In the genomic region with DNA sequence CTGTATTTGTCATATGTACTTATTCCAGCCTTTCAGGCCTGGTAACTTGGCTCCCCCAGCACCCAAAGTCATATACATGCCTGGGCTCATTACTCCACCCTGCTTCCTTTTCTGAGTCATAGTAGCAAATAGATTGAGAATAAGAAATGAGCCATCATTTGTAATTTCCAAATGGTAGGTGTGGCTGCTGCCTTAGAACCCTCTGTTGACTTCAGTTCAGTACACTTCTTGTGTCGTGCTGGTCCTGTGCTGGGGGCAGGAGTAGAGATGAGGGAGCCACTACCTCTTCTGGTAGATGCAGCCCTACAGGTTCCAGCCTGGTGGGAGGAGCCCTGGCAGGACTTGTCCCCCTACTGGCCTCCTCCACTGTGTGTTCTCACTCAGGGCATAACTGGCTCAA, we compare ENCODE assay signal across 9 cellular contexts. TPM values are rescaled to one million over a fixed set of nuclear protein-coding genes. Genes with fewer than 3 reads are reported as not detected.
DNase-seq lines count a peak whose midpoint lies in the region; TF ChIP-seq lines count a peak whose summit lies in the region.
"Had no signal": no experiment of that assay in that cellular context is flagged by ENCODE, and none has a peak within 500 bp of the region (broad histone marks: within the 10 kb centered on the region; RNA-seq: fewer than 3 reads in every experiment).

No MANE protein-coding gene starts in this region.

- TF ChIP-seq CTCF in PC-9 (conservative IDR thresholded peaks at IDR 0.05) (no peak), fibroblast of lung (conservative IDR thresholded peaks at IDR 0.05 in 1 of 2, IDR thresholded peaks at IDR 0.05 in 1 of 2; ENCODE audit: low read depth in 1 of 2, low read length in 2 of 2) (no peak)

- H3K4me2 ChIP-seq in PC-9 (peak overlapping the region; percentile 30), fibroblast of lung (ENCODE audit: extremely low read depth, insufficient read depth, low read length) (no peak overlapping the region)

- no peaks in the 10 kb centered on the region for H3K9me2 ChIP-seq in PC-9 (ENCODE audit: insufficient read depth)

- intact Hi-C loops in PC-9 (cut with micrococcal nuclease; ENCODE audit: unreplicated experiment), result no loop called here

- H3K27ac ChIP-seq in PC-9 (peak overlapping the region; percentile 57), fibroblast of lung (ENCODE audit: insufficient read depth, low read length) (peak overlapping the region; percentile 41)

- peaks cover 12% of the 10 kb centered on the region; the same call in 1 of the 2 replicates for H3F3A ChIP-seq in PC-9 (ENCODE audit: insufficient read depth, low read depth)

- no peaks in the 10 kb centered on the region for H4K20me1 ChIP-seq in PC-9 (ENCODE audit: insufficient read depth)
- no peaks in the 10 kb centered on the region for H4K20me1 ChIP-seq in fibroblast of lung (ENCODE audit: control insufficient read depth, extremely low read depth, insufficient read depth, low read length)

- POLR2A ChIA-PET in PC-9 (lab: Charles Lee; ENCODE audit: unreplicated experiment), result no interaction called here

- DNase-seq in stimulated activated CD4-positive, alpha-beta T cell treated with anti-CD3 and anti-CD28 coated beads, Interleukin-2, amount 100 ng/mL, for 24 hours, result peak; percentile 27 to 36
- DNase-seq in stimulated activated CD4-positive, alpha-beta T cell treated with anti-CD3 and anti-CD28 coated beads, Interleukin-4, amount 100 ng/mL, for 4 hours, result no peak
- DNase-seq in PC-9, result peak; percentile 28 to 90
- DNase-seq in fibroblast of lung (ENCODE audit: low read depth in 2 of 2), result peak; percentile 46 to 49
- no peak for DNase-seq in NCI-H2171 (lab: John Stamatoyannopoulos, UW)
- DNase-seq in glomerular visceral epithelial cell (ENCODE audit: extremely low spot score), result no peak
- DNase-seq in GM19238 (ENCODE audit: insufficient read length, low spot score), result no peak
- no peak for DNase-seq in GOT3 (lab: John Stamatoyannopoulos, UW)

- no peaks in the 10 kb centered on the region for H3K79me2 ChIP-seq in PC-9 (ENCODE audit: low read depth)
- no peaks in the 10 kb centered on the region for H3K79me2 ChIP-seq in fibroblast of lung (ENCODE audit: control insufficient read depth, insufficient read depth, low read length)

- H3K4me1 ChIP-seq in PC-9 (replicated peaks; ENCODE audit: insufficient read depth) (peaks cover 20% of the 10 kb centered on the region), fibroblast of lung (ENCODE audit: control insufficient read depth, extremely low read depth, insufficient read depth, low read length) (peaks cover 3% of the 10 kb centered on the region)

- H3K4me3 ChIP-seq in PC-9 (no peak overlapping the region), fibroblast of lung (replicated peaks in 1 of 4; ENCODE audit: control extremely low read depth in 1 of 4, insufficient read depth in 1 of 4, low read depth in 3 of 4, low read length in 4 of 4) (no peak overlapping the region)

- no peaks in the 10 kb centered on the region for H3K9me3 ChIP-seq in PC-9 (ENCODE audit: insufficient read depth, low read depth)
- no peaks in the 10 kb centered on the region for H3K9me3 ChIP-seq in fibroblast of lung (ENCODE audit: control insufficient read depth, insufficient read depth, low read depth, low read length)

- H3K36me3 ChIP-seq in PC-9 (ENCODE audit: low read depth) (no peaks in the 10 kb centered on the region), fibroblast of lung (ENCODE audit: control insufficient read depth, insufficient read depth, low read length) (peaks cover 4% of the 10 kb centered on the region)

- no TSS peak for BruUV-seq in PC-9 (replicated peaks; lab: Mats Ljungman, UMichigan)

- H3K27me3 ChIP-seq in PC-9 (ENCODE audit: insufficient read depth, low read depth) (no peaks in the 10 kb centered on the region), fibroblast of lung (ENCODE audit: control insufficient read depth, insufficient read depth, low read length) (no peaks in the 10 kb centered on the region)

- H3K9ac ChIP-seq in fibroblast of lung (ENCODE audit: insufficient read depth, low read length), result no peak overlapping the region

- CTCF ChIA-PET in PC-9 (lab: Charles Lee), result interaction anchor here (0.7 kb wide), 1 partner anchor 11 kb away, joined by 3 read pairs; a partner anchor contains a TSS

- H2AFZ ChIP-seq in PC-9 (no peak overlapping the region), fibroblast of lung (ENCODE audit: low read length) (peak overlapping the region; percentile 54)

RNA-seq across cellular contexts. Expression of a gene that starts 11.1 kb away (rescaled TPM):
- 24.5 and 26.7 TPM in 2 replicates for total RNA-seq in PC-9 (2021)
- 24.9 and 28.2 TPM in 2 replicates for total RNA-seq in fibroblast of lung
- 11.9 and 20.0 TPM in 2 replicates for polyA plus RNA-seq in fibroblast of lung
- polyA plus RNA-seq in fibroblast of lung (2012), result 16.9 and 23.0 TPM in 2 replicates
- polyA minus RNA-seq in fibroblast of lung (ENCODE audit: low replicate concordance), result 24.7 and 46.9 TPM in 2 replicates

RNA-seq across cellular contexts. Expression of a gene that starts 39.5 kb away (rescaled TPM):
- total RNA-seq in PC-9 (2021) (not detected in 2 replicates), fibroblast of lung (not detected in 2 replicates)
- not detected in 2 replicates for polyA plus RNA-seq in fibroblast of lung
- not detected in 2 replicates for polyA plus RNA-seq in fibroblast of lung (2012)
- not detected in 2 replicates for polyA minus RNA-seq in fibroblast of lung (ENCODE audit: low replicate concordance)
- total RNA-seq: G401 had no signal

RNA-seq across cellular contexts. Expression of a gene that starts 40.2 kb away (rescaled TPM):
- 0.35 and 0.50 TPM in 2 replicates for total RNA-seq in PC-9 (2021)
- 4.0 and 6.4 TPM in 2 replicates for total RNA-seq in fibroblast of lung
- 1.5 and 2.3 TPM in 2 replicates for polyA plus RNA-seq in fibroblast of lung
- 1.1 and 1.9 TPM in 2 replicates for polyA plus RNA-seq in fibroblast of lung (2012)
- polyA minus RNA-seq in fibroblast of lung (ENCODE audit: low replicate concordance), result 2.8 TPM in 1 of 2 replicates, not detected in the other

Comparison
In these comparisons a context has a peak if more than half of its experiments do, and no peak if none do; other contexts are left out.
1. DNase-seq: peak in stimulated activated CD4-positive, alpha-beta T cell treated with anti-CD3 and anti-CD28 coated beads, Interleukin-2, amount 100 ng/mL, for 24 hours (2 of 2), PC-9 (2 of 2) and fibroblast of lung (2 of 2); none in stimulated activated CD4-positive, alpha-beta T cell treated with anti-CD3 and anti-CD28 coated beads, Interleukin-4, amount 100 ng/mL, for 4 hours (0 of 2), NCI-H2171 (single experiment), glomerular visceral epithelial cell (single experiment), GM19238 (single experiment) and GOT3 (single experiment).